12 cellular contexts compared by ENCODE assay signal in genomic region chr2:37802899-37803379, GRCh38.
DNase-seq lines count a peak whose midpoint lies in the region; ATAC-seq, FAIRE-seq and TF ChIP-seq lines count a peak whose summit lies in the region.
"Had no signal": no experiment of that assay in that cellular context is flagged by ENCODE, and none has a peak within 500 bp of the region (broad histone marks: within the 10 kb centered on the region; RNA-seq: fewer than 3 reads in every experiment).

No MANE protein-coding gene starts in this region.

- H3K36me3 ChIP-seq in lower lobe of right lung (no peaks in the 10 kb centered on the region), H7 (replicated peaks; ENCODE audit: control insufficient read depth, insufficient read depth, low read length) (no peaks in the 10 kb centered on the region)
- H3K36me3 ChIP-seq: neutrophil had no signal

- FAIRE-seq in D721Med (lab: Jason Lieb, UNC), result no peak
- FAIRE-seq: K562 had no signal

- in situ Hi-C loops in astrocyte of the spinal cord (cut with HindIII; ENCODE audit: low sequenced_read_pairs) (no loop called here), KBM-7 (cut with MboI; ENCODE audit: low pct_unique_long_range_greater_than_20kb, low sequenced_read_pairs) (no loop called here)

- H3K4me3 ChIP-seq in astrocyte of the spinal cord (ENCODE audit: low read depth, low read length) (no peak overlapping the region), lower lobe of right lung (no peak overlapping the region), H7 (ENCODE audit: insufficient read depth, low read depth, low read length) (no peak overlapping the region)
- H3K4me3 ChIP-seq: K562 had no signal

- DNase-seq in AG09319 (ENCODE audit: extremely low read depth, low read depth) (peak; percentile 91), HT1080 (ENCODE audit: low read depth) (peak; percentile 91), astrocyte of the spinal cord (ENCODE audit: low read depth, low spot score) (peak; percentile 93), lower lobe of right lung (no peak), D721Med (ENCODE audit: insufficient read length, low spot score) (no peak), H7 (no peak), KBM-7 (no peak)
- DNase-seq in stimulated activated CD4-positive, alpha-beta T cell treated with anti-CD3 and anti-CD28 coated beads, Interleukin-2, amount 100 ng/mL, for 48 hours, result no peak
- DNase-seq: activated CD4-positive, alpha-beta T cell treated with anti-CD3 and anti-CD28 coated beads for 4 hours; hypothalamus had no signal

- H3K27ac ChIP-seq in lower lobe of right lung, result no peak overlapping the region
- H3K27ac ChIP-seq: neutrophil had no signal

- TF ChIP-seq CTCF in AG09319 (IDR thresholded peaks at IDR 0.05; ENCODE audit: low read depth, low read length) (no peak), astrocyte of the spinal cord (IDR thresholded peaks at IDR 0.05; ENCODE audit: low read depth, low read length) (no peak), lower lobe of right lung (IDR thresholded peaks at IDR 0.05) (no peak), D721Med (IDR thresholded peaks at IDR 0.05; ENCODE audit: insufficient read depth, missing control alignments) (no peak)

- H3K4me1 ChIP-seq in lower lobe of right lung, result peaks cover 7% of the 10 kb centered on the region

- intact Hi-C loops in lower lobe of right lung (cut with DNase I), result no loop called here

- no peaks in the 10 kb centered on the region for H3K9me3 ChIP-seq in lower lobe of right lung
- H3K9me3 ChIP-seq: neutrophil had no signal

- H3K27me3 ChIP-seq in lower lobe of right lung (ENCODE audit: low read depth), result no peaks in the 10 kb centered on the region
- H3K27me3 ChIP-seq in H7 (ENCODE audit: control insufficient read depth, insufficient read depth, low read length), result no peaks in the 10 kb centered on the region
- H3K27me3 ChIP-seq: neutrophil had no signal

- ATAC-seq in lower lobe of right lung, result peak; percentile 59 to 85
- ATAC-seq: K562 had no signal

Comparison
In these comparisons a context has a peak if more than half of its experiments do, and no peak if none do; other contexts are left out.
1. DNase-seq: peak in AG09319 (single experiment), HT1080 (single experiment) and astrocyte of the spinal cord (single experiment); none in lower lobe of right lung (single experiment), D721Med (single experiment), H7 (single experiment), KBM-7 (single experiment) and stimulated activated CD4-positive, alpha-beta T cell treated with anti-CD3 and anti-CD28 coated beads, Interleukin-2, amount 100 ng/mL, for 48 hours (0 of 2).